Comparison of ENCODE assay signal across 14 cellular contexts in genomic region chr2:45974056-45974455, GRCh38.
DNase-seq lines count a peak whose midpoint lies in the region; ATAC-seq lines count a peak whose summit lies in the region.
"Had no signal": no experiment of that assay in that cellular context is flagged by ENCODE, and none has a peak within 500 bp of the region (broad histone marks: within the 10 kb centered on the region; RNA-seq: fewer than 3 reads in every experiment).

No MANE protein-coding gene starts in this region.

- DNase-seq in OCI-M2 (lab: John Stamatoyannopoulos, UW; ENCODE audit: unreplicated experiment): no peak
- no peak for DNase-seq in NCI-H69 (lab: John Stamatoyannopoulos, UW)
- DNase-seq in C1 segment of cervical spinal cord (lab: John Stamatoyannopoulos, UW): no peak
- DNase-seq in MV-4-11 (lab: John Stamatoyannopoulos, UW): no peak
- DNase-seq: activated gamma-delta T cell, BE2C, mesenchymal stem cell, NCI-H1417 treated with DMSO at 0.1 percent for 48 hours, NCI-H526 treated with DMSO at 0.1 percent for 48 hours had no signal

- ATAC-seq in GM18508 (IDR thresholded peaks at IDR 0.05; ENCODE audit: insufficient read depth, unreplicated experiment) (peak; percentile 71), GM19467 (IDR thresholded peaks at IDR 0.05; ENCODE audit: unreplicated experiment) (peak; percentile 73), HG02885 (IDR thresholded peaks at IDR 0.05; ENCODE audit: poor library complexity, unreplicated experiment) (peak; percentile 84), HG03571 (IDR thresholded peaks at IDR 0.05; ENCODE audit: unreplicated experiment) (peak; percentile 81)
- ATAC-seq: activated CD4-positive, CD25-positive, alpha-beta regulatory T cell treated with anti-CD3 and anti-CD28 coated beads, Interleukin-2, amount 50 U/mL, for 24 hours had no signal
